23 cellular contexts compared by ENCODE assay signal in the genomic region with DNA sequence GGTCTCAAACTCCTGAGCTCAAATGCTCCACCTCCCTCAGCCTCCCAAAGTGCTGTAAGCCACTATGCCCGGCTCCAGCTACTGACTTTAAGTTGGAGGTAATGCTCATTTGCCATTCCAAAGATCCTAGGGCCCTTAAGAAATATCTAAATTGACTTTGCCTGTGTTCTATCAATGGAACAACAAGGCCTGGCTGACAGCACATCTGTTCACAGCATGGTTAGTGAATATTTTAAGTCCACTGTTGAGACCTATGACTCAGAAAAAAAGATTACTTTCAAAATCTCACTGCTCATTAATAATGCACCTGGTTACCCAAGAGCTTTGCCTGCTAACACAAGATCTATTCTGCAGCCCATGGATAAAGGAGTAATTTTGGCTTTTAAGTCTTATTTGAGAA. TPM values are rescaled to one million over a fixed set of nuclear protein-coding genes. Genes with fewer than 3 reads are reported as not detected.
DNase-seq lines count a peak whose midpoint lies in the region; ATAC-seq and TF ChIP-seq lines count a peak whose summit lies in the region.
"Had no signal": no experiment of that assay in that cellular context is flagged by ENCODE, and none has a peak within 500 bp of the region (broad histone marks: within the 10 kb centered on the region; RNA-seq: fewer than 3 reads in every experiment).

No MANE protein-coding gene starts in this region.

- no peak overlapping the region for H3K27ac ChIP-seq in DND-41 (ENCODE audit: low read length)
- H3K27ac ChIP-seq: adrenal gland, thyroid gland had no signal

- no peaks in the 10 kb centered on the region for H3K36me3 ChIP-seq in DND-41 (ENCODE audit: insufficient read depth, low read length)
- H3K36me3 ChIP-seq: adrenal gland, thyroid gland had no signal

- no peaks in the 10 kb centered on the region for H3K27me3 Mint-ChIP-seq in T-helper 2 cell treated with Interferon-gamma antibody and Interleukin-4, amounts not matched to agents 5 μg/mL and 100 μg/mL, for 36 hours (ENCODE audit: low read depth)
- no peaks in the 10 kb centered on the region for H3K27me3 Mint-ChIP-seq in naive thymus-derived CD8-positive, alpha-beta T cell
- H3K27me3 Mint-ChIP-seq: dendritic cell treated with granulocyte-macrophage colony-stimulating factor and Interleukin-4, amounts not matched to agents 40 ng/mL and 50 ng/mL, for 4 days; memory B cell; stimulated activated naive CD8-positive, alpha-beta T cell treated with anti-CD3 and anti-CD28 coated beads, Interleukin-15, Interleukin-2, amounts not matched to agents 100 ng/mL and 50 ng/mL, for 24 hours had no signal

- no peak for TF ChIP-seq CTCF in DND-41 (IDR thresholded peaks at IDR 0.05; ENCODE audit: borderline replicate concordance, extremely low read depth, low read length, poor library complexity, severe bottlenecking)

- H4K20me1 ChIP-seq in DND-41 (ENCODE audit: insufficient read depth, low read length): no peaks in the 10 kb centered on the region

- no peak overlapping the region for H3K9ac ChIP-seq in DND-41 (ENCODE audit: low read depth, low read length)

- peak overlapping the region; percentile 16 for H3K4me3 Mint-ChIP-seq in T-helper 2 cell treated with Interferon-gamma antibody and Interleukin-4, amounts not matched to agents 5 μg/mL and 100 μg/mL, for 36 hours
- peak overlapping the region in 8 of 10 donors; percentile 21 to 90 (median 81) for H3K4me3 Mint-ChIP-seq in naive thymus-derived CD8-positive, alpha-beta T cell
- H3K4me3 Mint-ChIP-seq: dendritic cell treated with granulocyte-macrophage colony-stimulating factor and Interleukin-4, amounts not matched to agents 40 ng/mL and 50 ng/mL, for 4 days; HFFc6 had no signal

- H3K4me3 ChIP-seq in DND-41 (ENCODE audit: low read depth in 1 of 2, low read length in 2 of 2): no peak overlapping the region
- H3K4me3 ChIP-seq: adrenal gland, thyroid gland had no signal

- H3K4me2 ChIP-seq in DND-41 (ENCODE audit: insufficient read depth, low read length): peak overlapping the region; percentile 65; the same call in 1 of the 2 replicates

- H2AFZ ChIP-seq in DND-41 (ENCODE audit: low read depth, low read length): no peak overlapping the region

- no peak overlapping the region for H3K27ac Mint-ChIP-seq in T-helper 2 cell treated with Interferon-gamma antibody and Interleukin-4, amounts not matched to agents 5 μg/mL and 100 μg/mL, for 36 hours
- peak overlapping the region; percentile 70 to 97 (median 94) for H3K27ac Mint-ChIP-seq in naive thymus-derived CD8-positive, alpha-beta T cell
- H3K27ac Mint-ChIP-seq: HFFc6 had no signal

- ATAC-seq in DND-41 (ENCODE audit: insufficient read depth, low read depth): no peak
- ATAC-seq in naive thymus-derived CD8-positive, alpha-beta T cell: no peak
- ATAC-seq: left cardiac atrium had no signal

- POLR2A ChIA-PET in naive thymus-derived CD8-positive, alpha-beta T cell (lab: Charles Lee): interaction anchor here (0.8 to 1.3 kb wide), 3 partner anchors 8 to 188 kb away, joined by 3 to 4 read pairs (median 3); a partner anchor contains a TSS

- peaks cover 16% of the 10 kb centered on the region for H3K79me2 ChIP-seq in DND-41 (ENCODE audit: insufficient read depth, low read length)

- H3K4me1 ChIP-seq in DND-41 (ENCODE audit: insufficient read depth, low read length): peaks cover 39% of the 10 kb centered on the region

- no peaks in the 10 kb centered on the region for H3K27me3 ChIP-seq in DND-41 (ENCODE audit: insufficient read depth, low read length, poor library complexity)
- H3K27me3 ChIP-seq: adrenal gland, thyroid gland had no signal

- H3K9me3 ChIP-seq in DND-41 (ENCODE audit: insufficient read depth, low read length, severe bottlenecking): no peaks in the 10 kb centered on the region
- H3K9me3 ChIP-seq: adrenal gland, thyroid gland had no signal

- peaks cover 7% of the 10 kb centered on the region for H3K9me3 Mint-ChIP-seq in T-helper 2 cell treated with Interferon-gamma antibody and Interleukin-4, amounts not matched to agents 5 μg/mL and 100 μg/mL, for 36 hours
- H3K9me3 Mint-ChIP-seq in naive thymus-derived CD8-positive, alpha-beta T cell: no peaks in the 10 kb centered on the region
- H3K9me3 Mint-ChIP-seq: dendritic cell treated with granulocyte-macrophage colony-stimulating factor and Interleukin-4, amounts not matched to agents 40 ng/mL and 50 ng/mL, for 4 days; memory B cell; stimulated activated naive CD8-positive, alpha-beta T cell treated with anti-CD3 and anti-CD28 coated beads, Interleukin-15, Interleukin-2, amounts not matched to agents 100 ng/mL and 50 ng/mL, for 24 hours had no signal

- peaks cover under 1% of the 10 kb centered on the region for H3K36me3 Mint-ChIP-seq in T-helper 2 cell treated with Interferon-gamma antibody and Interleukin-4, amounts not matched to agents 5 μg/mL and 100 μg/mL, for 36 hours (ENCODE audit: low read depth)
- peaks cover 0 to 2% (median 0%) of the 10 kb centered on the region in 3 donors for H3K36me3 Mint-ChIP-seq in naive thymus-derived CD8-positive, alpha-beta T cell
- H3K36me3 Mint-ChIP-seq: memory B cell had no signal

- H3K4me1 Mint-ChIP-seq in T-helper 2 cell treated with Interferon-gamma antibody and Interleukin-4, amounts not matched to agents 5 μg/mL and 100 μg/mL, for 36 hours (ENCODE audit: low read depth): peaks cover 35% of the 10 kb centered on the region
- peaks cover 15 to 41% (median 34%) of the 10 kb centered on the region in 4 donors for H3K4me1 Mint-ChIP-seq in naive thymus-derived CD8-positive, alpha-beta T cell

- no peak for DNase-seq in T-helper 2 cell treated with Interferon-gamma antibody and Interleukin-4, amounts not matched to agents 5 μg/mL and 100 μg/mL, for 36 hours (ENCODE audit: low spot score)
- DNase-seq in T-helper 2 cell (no peak), DND-41 (no peak), amniotic epithelial cell (ENCODE audit: low read depth) (peak; percentile 54), T-helper 9 cell (no peak), T1000 (lab: John Stamatoyannopoulos, UW) (no peak), NCI-H2107 treated with DMSO at 0.1 percent for 48 hours (lab: John Stamatoyannopoulos, UW; ENCODE audit: unreplicated experiment) (no peak)
- no peak for DNase-seq in naive thymus-derived CD8-positive, alpha-beta T cell
- DNase-seq: 8988T; adrenal gland; HFFc6; left cardiac atrium; NCI-H1092 treated with DMSO at 0.1 percent for 48 hours; NCI-H1930; NCI-H2227 treated with DMSO at 0.1 percent for 48 hours; NCI-H774; retina; stimulated activated CD4-positive, alpha-beta T cell treated with anti-CD3 and anti-CD28 coated beads, Interleukin-12 subunit alpha, Interleukin-12 subunit beta, amount 100 ng/mL, for 4 hours; stimulated activated CD4-positive, alpha-beta T cell treated with anti-CD3 and anti-CD28 coated beads, Interleukin-4, amount 100 ng/mL, for 4 hours; thyroid gland had no signal

RNA-seq across cellular contexts. Expression of a gene that starts 3.5 kb away (rescaled TPM):
- total RNA-seq in naive thymus-derived CD8-positive, alpha-beta T cell: 10 to 100 TPM in 1 of 2 experiments, 1 to 10 TPM in 1; 9.9 to 11.4 TPM
- polyA plus RNA-seq in naive thymus-derived CD8-positive, alpha-beta T cell: 10 to 100 TPM in 1 of 3 donors, 1 to 10 TPM in 2; 6.9 to 10.8 (median 8.1) TPM
